Comparison of ENCODE assay signal across 8 cellular contexts in the genomic region with DNA sequence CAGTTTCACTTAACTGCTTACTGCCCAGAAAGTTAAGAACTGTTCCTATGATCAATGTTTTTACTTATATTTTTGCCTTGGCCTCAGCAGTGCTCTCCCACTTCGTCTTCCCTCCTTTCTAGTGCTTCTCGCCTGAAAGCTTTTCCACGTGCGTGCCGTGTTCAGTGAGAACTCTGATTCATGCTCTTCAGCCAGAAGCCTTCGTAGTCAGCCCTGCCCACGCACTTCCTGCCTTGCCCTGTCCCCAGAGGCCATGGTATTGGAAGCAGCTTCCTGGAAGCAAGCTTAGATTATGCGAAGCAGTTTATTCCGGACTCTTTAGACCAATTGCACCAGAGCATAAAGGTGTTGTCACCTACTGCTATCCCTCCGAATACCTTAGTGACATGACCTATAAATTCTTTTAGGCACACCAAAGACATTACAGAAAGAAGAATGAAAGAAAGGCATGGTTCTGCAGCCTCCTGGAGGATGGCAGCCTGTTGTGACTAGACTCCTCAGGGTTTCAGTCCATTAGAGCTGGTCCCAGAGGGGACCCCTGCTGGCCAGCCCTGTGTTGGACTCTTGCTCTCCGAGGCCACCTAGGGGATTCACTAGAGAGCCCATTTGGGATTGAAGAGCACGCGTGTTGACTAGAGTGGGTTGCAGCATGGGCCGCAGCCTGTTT.
DNase-seq lines count a peak whose midpoint lies in the region; ATAC-seq, FAIRE-seq and TF ChIP-seq lines count a peak whose summit lies in the region.

No MANE protein-coding gene starts in this region.

- DNase-seq in CMK (ENCODE audit: low read depth) = peak; percentile 15
- peak; percentile 59 for DNase-seq in HTR-8/SVneo (ENCODE audit: insufficient read length, low spot score)
- DNase-seq in WTC11 (ENCODE audit: low spot score) = peak; percentile 77
- peak; percentile 54 for DNase-seq in central memory CD4-positive, alpha-beta T cell
- DNase-seq in right lobe of liver = peak in 1 of 3 donors; percentile 48
- peak; percentile 40 to 74 for DNase-seq in stimulated activated CD8-positive, alpha-beta memory T cell treated with anti-CD3 and anti-CD28 coated beads, Interleukin-15, amount 100 ng/mL, for 4 hours (ENCODE audit: low read depth in 2 of 2)
- DNase-seq in sigmoid colon = no peak

- H3K27ac ChIP-seq in right lobe of liver (no peak overlapping the region), sigmoid colon (no peak overlapping the region)

- no peaks in the 10 kb centered on the region for H3K36me3 Mint-ChIP-seq in WTC11

- TF ChIP-seq POLR2A in right lobe of liver (IDR thresholded peaks at IDR 0.05) = no peak
- no peak for TF ChIP-seq POLR2A in sigmoid colon (IDR thresholded peaks at IDR 0.05)

- H3K27ac Mint-ChIP-seq in WTC11 = peak overlapping the region; percentile 20

- no peak overlapping the region for H3K4me3 Mint-ChIP-seq in WTC11

- 48% methylated on average over 10 of the region's 14 CpGs for WGBS in right lobe of liver (ENCODE audit: insufficient coverage, low coverage, low lambda C conversion rate, missing lambda C conversion rate)
- 72 to 82% methylated on average over 14 of the region's 14 CpGs for WGBS in sigmoid colon, 2 donors

- H3K36me3 ChIP-seq in right lobe of liver (no peaks in the 10 kb centered on the region), sigmoid colon (no peaks in the 10 kb centered on the region)

- no peaks in the 10 kb centered on the region for H3K4me1 ChIP-seq in right lobe of liver
- peaks cover 0 to 26% (median 1%) of the 10 kb centered on the region in 4 donors for H3K4me1 ChIP-seq in sigmoid colon

- peaks cover 43% of the 10 kb centered on the region for H3K4me1 Mint-ChIP-seq in WTC11

- no peaks in the 10 kb centered on the region for H3K27me3 Mint-ChIP-seq in WTC11 (ENCODE audit: low read depth)

- no peaks in the 10 kb centered on the region for H3K9me3 Mint-ChIP-seq in WTC11

- POLR2A ChIA-PET in WTC11 (lab: Charles Lee) = interaction anchor here (0.5 kb wide), 1 partner anchor 234 kb away, joined by 3 read pairs; no protein-coding TSS in a partner anchor

- H3K27me3 ChIP-seq in right lobe of liver (no peaks in the 10 kb centered on the region), sigmoid colon (no peaks in the 10 kb centered on the region)

- H3K4me3 ChIP-seq in right lobe of liver = no peak overlapping the region
- H3K4me3 ChIP-seq in sigmoid colon = no peak overlapping the region

- no peak for TF ChIP-seq EP300 in sigmoid colon (IDR thresholded peaks at IDR 0.05)

- peak; percentile 44 for FAIRE-seq in HTR-8/SVneo (lab: Jason Lieb, UNC)

- ATAC-seq in WTC11 = peak; percentile 89
- peak; percentile 55 to 82 (median 64) for ATAC-seq in right lobe of liver
- no peak for ATAC-seq in HG02798 (IDR thresholded peaks at IDR 0.05; ENCODE audit: poor library complexity, unreplicated experiment)

- TF ChIP-seq CTCF in WTC11 (IDR thresholded peaks at IDR 0.05) (peak; percentile 19; the same call in 1 of the 2 replicates), right lobe of liver (IDR thresholded peaks at IDR 0.05) (peak in 2 of 4 donors; percentile 20 to 23), sigmoid colon (IDR thresholded peaks at IDR 0.05) (no peak)

- intact Hi-C loops in right lobe of liver (cut with DNase I) (no loop called here), sigmoid colon (cut with DNase I) (no loop called here)

- CTCF ChIA-PET in WTC11 (lab: Charles Lee) = interaction anchor here (0.8 to 3.0 kb wide), 18 partner anchors 11 to 339 kb away, joined by 3 to 34 read pairs (median 4); no protein-coding TSS in a partner anchor

- H3K9me3 ChIP-seq in right lobe of liver = no peaks in the 10 kb centered on the region
- H3K9me3 ChIP-seq in sigmoid colon = no peaks in the 10 kb centered on the region

TF ChIP-seq in WTC11, 78 proteins besides CTCF, POLR2A, EP300 and RAD21:
- TF ChIP-seq, protein P1, sequence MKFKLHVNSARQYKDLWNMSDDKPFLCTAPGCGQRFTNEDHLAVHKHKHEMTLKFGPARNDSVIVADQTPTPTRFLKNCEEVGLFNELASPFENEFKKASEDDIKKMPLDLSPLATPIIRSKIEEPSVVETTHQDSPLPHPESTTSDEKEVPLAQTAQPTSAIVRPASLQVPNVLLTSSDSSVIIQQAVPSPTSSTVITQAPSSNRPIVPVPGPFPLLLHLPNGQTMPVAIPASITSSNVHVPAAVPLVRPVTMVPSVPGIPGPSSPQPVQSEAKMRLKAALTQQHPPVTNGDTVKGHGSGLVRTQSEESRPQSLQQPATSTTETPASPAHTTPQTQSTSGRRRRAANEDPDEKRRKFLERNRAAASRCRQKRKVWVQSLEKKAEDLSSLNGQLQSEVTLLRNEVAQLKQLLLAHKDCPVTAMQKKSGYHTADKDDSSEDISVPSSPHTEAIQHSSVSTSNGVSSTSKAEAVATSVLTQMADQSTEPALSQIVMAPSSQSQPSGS (CRISPR knock-in tag; IDR thresholded peaks at IDR 0.05; ENCODE audit: borderline replicate concordance, low read depth) = no peak
- TF ChIP-seq JAZF1 (CRISPR knock-in tag; IDR thresholded peaks at IDR 0.05) = no peak
- no peak for TF ChIP-seq KAT7 (CRISPR knock-in tag; IDR thresholded peaks at IDR 0.05; ENCODE audit: borderline replicate concordance)
- TF ChIP-seq GTF2I (CRISPR knock-in tag; conservative IDR thresholded peaks at IDR 0.05) = no peak
- TF ChIP-seq, protein P2, sequence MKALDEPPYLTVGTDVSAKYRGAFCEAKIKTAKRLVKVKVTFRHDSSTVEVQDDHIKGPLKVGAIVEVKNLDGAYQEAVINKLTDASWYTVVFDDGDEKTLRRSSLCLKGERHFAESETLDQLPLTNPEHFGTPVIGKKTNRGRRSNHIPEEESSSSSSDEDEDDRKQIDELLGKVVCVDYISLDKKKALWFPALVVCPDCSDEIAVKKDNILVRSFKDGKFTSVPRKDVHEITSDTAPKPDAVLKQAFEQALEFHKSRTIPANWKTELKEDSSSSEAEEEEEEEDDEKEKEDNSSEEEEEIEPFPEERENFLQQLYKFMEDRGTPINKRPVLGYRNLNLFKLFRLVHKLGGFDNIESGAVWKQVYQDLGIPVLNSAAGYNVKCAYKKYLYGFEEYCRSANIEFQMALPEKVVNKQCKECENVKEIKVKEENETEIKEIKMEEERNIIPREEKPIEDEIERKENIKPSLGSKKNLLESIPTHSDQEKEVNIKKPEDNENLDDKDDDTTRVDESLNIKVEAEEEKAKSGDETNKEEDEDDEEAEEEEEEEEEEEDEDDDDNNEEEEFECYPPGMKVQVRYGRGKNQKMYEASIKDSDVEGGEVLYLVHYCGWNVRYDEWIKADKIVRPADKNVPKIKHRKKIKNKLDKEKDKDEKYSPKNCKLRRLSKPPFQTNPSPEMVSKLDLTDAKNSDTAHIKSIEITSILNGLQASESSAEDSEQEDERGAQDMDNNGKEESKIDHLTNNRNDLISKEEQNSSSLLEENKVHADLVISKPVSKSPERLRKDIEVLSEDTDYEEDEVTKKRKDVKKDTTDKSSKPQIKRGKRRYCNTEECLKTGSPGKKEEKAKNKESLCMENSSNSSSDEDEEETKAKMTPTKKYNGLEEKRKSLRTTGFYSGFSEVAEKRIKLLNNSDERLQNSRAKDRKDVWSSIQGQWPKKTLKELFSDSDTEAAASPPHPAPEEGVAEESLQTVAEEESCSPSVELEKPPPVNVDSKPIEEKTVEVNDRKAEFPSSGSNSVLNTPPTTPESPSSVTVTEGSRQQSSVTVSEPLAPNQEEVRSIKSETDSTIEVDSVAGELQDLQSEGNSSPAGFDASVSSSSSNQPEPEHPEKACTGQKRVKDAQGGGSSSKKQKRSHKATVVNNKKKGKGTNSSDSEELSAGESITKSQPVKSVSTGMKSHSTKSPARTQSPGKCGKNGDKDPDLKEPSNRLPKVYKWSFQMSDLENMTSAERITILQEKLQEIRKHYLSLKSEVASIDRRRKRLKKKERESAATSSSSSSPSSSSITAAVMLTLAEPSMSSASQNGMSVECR (CRISPR knock-in tag; IDR thresholded peaks at IDR 0.05; ENCODE audit: borderline replicate concordance) = no peak
- TF ChIP-seq ZNF138 (CRISPR knock-in tag; conservative IDR thresholded peaks at IDR 0.05) = no peak
- TF ChIP-seq, protein P3, sequence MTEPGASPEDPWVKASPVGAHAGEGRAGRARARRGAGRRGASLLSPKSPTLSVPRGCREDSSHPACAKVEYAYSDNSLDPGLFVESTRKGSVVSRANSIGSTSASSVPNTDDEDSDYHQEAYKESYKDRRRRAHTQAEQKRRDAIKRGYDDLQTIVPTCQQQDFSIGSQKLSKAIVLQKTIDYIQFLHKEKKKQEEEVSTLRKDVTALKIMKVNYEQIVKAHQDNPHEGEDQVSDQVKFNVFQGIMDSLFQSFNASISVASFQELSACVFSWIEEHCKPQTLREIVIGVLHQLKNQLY (CRISPR knock-in tag; IDR thresholded peaks at IDR 0.05) = no peak
- no peak for TF ChIP-seq SMAD4 (CRISPR knock-in tag; IDR thresholded peaks at IDR 0.05)
